10 cellular contexts compared by ENCODE assay signal in the genomic region with DNA sequence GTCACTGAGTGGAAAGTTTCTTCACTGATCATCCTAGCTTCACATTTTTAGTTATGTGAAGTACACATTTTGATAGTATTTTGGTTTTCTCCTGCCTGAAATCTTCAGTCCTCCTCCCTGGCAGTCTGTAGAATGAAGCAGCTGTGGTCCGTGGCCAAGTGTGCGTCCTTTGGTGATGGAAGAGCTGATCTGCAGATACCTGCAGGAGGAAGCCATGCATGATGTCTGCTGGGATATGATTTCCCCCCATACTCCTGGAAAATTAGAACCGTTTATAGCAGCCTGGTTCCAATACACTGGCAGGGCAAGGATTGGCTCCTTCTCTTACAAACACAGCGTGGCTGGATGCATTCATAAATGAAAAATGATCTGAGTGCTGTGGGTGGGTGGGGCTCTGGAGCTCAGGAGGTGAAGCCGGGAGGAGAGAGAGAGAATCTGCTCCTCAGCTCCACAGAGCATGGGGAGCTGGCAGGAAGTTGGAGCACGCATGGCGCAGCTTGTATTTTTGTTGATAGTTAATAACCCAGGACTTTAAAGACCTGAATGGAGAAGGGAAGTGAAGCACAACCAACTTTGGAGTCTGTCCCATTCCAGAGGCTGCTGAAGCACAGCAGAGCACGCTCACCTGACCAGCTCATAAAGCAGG.
DNase-seq lines count a peak whose midpoint lies in the region; TF ChIP-seq lines count a peak whose summit lies in the region.
"Had no signal": no experiment of that assay in that cellular context is flagged by ENCODE, and none has a peak within 500 bp of the region (broad histone marks: within the 10 kb centered on the region; RNA-seq: fewer than 3 reads in every experiment).

No MANE protein-coding gene starts in this region.

- peak; percentile 13 for DNase-seq in EL
- peak; percentile 36 for DNase-seq in RWPE1 (ENCODE audit: low spot score)
- peak; percentile 40 for DNase-seq in glomerular visceral epithelial cell (ENCODE audit: extremely low spot score)
- no peak for DNase-seq in sigmoid colon
- DNase-seq in KG1 (lab: John Stamatoyannopoulos, UW), result no peak
- DNase-seq in NCI-H146 (lab: John Stamatoyannopoulos, UW), result no peak
- DNase-seq in NCI-H1436 (lab: John Stamatoyannopoulos, UW), result no peak
- DNase-seq in NCI-H1436 treated with DMSO at 0.1 percent for 48 hours (lab: John Stamatoyannopoulos, UW), result no peak
- DNase-seq: CD4-positive, CD25-positive, alpha-beta regulatory T cell; effector memory CD4-positive, alpha-beta T cell had no signal

- no peaks in the 10 kb centered on the region for H3K27me3 ChIP-seq in sigmoid colon

- peak overlapping the region in 1 of 4 donors; percentile 13 for H3K4me3 ChIP-seq in sigmoid colon

- TF ChIP-seq POLR2A in sigmoid colon (IDR thresholded peaks at IDR 0.05), result no peak

- H3K4me1 ChIP-seq in sigmoid colon, result peaks cover 0 to 22% (median 7%) of the 10 kb centered on the region in 4 donors

- H3K36me3 ChIP-seq in sigmoid colon, result no peaks in the 10 kb centered on the region

- H3K9me3 ChIP-seq in sigmoid colon, result no peaks in the 10 kb centered on the region

- CTCF ChIA-PET in RWPE1 (lab: Yijun Ruan, JAX), result interaction anchor here (0.6 to 1.0 kb wide), 2 partner anchors 127 to 141 kb away, joined by 3 read pairs; no protein-coding TSS in a partner anchor

- no peak for TF ChIP-seq CTCF in RWPE1 (conservative IDR thresholded peaks at IDR 0.05; ENCODE audit: low read depth)
- no peak for TF ChIP-seq CTCF in sigmoid colon (IDR thresholded peaks at IDR 0.05)

- H3K27ac ChIP-seq in RWPE1, result peak overlapping the region; percentile 67
- H3K27ac ChIP-seq in sigmoid colon, result peak overlapping the region in 3 of 4 donors; percentile 21 to 35 (median 24)

- WGBS in sigmoid colon, 2 donors, result 35 to 61% methylated on average over 8 of the region's 8 CpGs

- intact Hi-C loops in sigmoid colon (cut with DNase I), result no loop called here

- POLR2A ChIA-PET in RWPE1 (lab: Yijun Ruan, JAX; ENCODE audit: low non-redundant PET), result no interaction called here

- no peak for TF ChIP-seq EP300 in sigmoid colon (IDR thresholded peaks at IDR 0.05)

Comparison
In these comparisons a context has a peak if more than half of its experiments do, and no peak if none do; other contexts are left out.
1. DNase-seq: peak in EL (single experiment), RWPE1 (single experiment) and glomerular visceral epithelial cell (single experiment); none in sigmoid colon (single experiment), KG1 (single experiment), NCI-H146 (single experiment), NCI-H1436 (single experiment) and NCI-H1436 treated with DMSO at 0.1 percent for 48 hours (single experiment).